8 cellular contexts compared by ENCODE assay signal in the genomic region with DNA sequence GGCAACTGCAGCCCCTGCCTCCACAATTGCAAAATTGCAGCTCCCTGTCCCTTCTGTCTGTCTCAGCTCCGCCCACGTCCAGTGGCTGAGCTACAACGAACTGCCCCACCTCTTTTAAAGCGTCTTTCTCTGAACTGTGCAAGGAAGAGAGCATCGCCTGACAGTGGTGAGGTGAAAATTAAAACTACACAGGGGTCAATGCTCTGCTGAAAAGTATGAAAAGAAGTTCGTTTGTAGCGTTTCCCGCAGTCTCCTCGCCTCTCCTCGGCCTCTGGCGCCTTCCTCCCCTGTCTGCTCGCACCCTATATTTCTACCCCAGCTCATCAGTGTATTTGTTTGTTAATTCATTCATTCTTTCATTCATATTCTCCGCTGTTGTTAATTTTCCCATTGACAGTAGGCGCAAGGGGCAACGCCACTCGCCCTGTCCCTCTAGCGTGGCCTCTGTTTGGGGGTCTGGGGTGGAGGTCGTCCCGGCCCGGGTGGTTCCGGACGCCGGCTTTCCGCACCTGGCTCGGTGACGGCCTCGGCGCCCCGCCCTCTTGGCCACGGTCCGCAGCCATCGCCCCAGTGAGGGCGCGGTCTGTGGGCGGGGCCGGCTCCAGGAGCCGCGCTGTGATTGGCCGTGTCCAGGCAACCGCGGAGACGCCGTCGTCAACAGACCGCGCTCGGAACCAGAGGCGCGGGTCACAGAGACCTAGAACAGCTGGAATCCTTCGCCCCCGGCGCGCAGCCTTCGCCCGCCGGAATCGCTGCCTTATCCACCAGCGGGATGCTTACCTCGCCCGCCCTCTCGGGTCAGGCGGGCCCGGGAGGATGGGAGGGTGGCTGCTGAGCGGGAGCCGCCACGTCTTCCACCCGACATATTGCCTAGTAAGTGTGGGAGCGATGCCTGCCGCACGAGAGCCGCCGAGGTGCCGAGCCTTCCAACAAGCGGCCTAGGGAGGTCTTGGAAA. TPM values are rescaled to one million over a fixed set of nuclear protein-coding genes. Genes with fewer than 3 reads are reported as not detected.
A peak's percentile ranks its signal among the peaks of the same experiment; 100 is the strongest.
DNase-seq lines count a peak whose midpoint lies in the region; ATAC-seq and TF ChIP-seq lines count a peak whose summit lies in the region.

Gene VWA3B, plus strand, starts transcription at position 677 of the 956 bp plus-strand sequence. CDS start 5,926 bp downstream, outside the sequence.

- peak within 1 kb of the TSS in 1 of 2 donors; percentile 15 for H3K27ac ChIP-seq in tibial artery

- H3K27ac Mint-ChIP-seq in activated CD8-positive, alpha-beta T cell treated with anti-CD3 and anti-CD28 coated beads for 36 hours = peak within 1 kb of the TSS; percentile 29
- H3K27ac Mint-ChIP-seq in naive B cell = peak within 1 kb of the TSS; percentile 81 to 97 (median 89)

- peak within 1 kb of the TSS; percentile 48 to 51 for H3K4me3 ChIP-seq in tibial artery

- H3K9me3 Mint-ChIP-seq in activated CD8-positive, alpha-beta T cell treated with anti-CD3 and anti-CD28 coated beads for 36 hours = no peaks in the 10 kb centered on the region
- no peaks in the 10 kb centered on the region for H3K9me3 Mint-ChIP-seq in naive B cell

- H3K36me3 ChIP-seq in tibial artery = no peaks in the 10 kb centered on the region

- intact Hi-C loops in activated CD8-positive, alpha-beta T cell treated with anti-CD3 and anti-CD28 coated beads for 36 hours (cut with micrococcal nuclease) = no loop called here
- intact Hi-C loops in tibial artery (cut with DNase I; ENCODE audit: low total_unique reads) = loop anchor here (10.0 kb wide), 1 partner anchor 58 kb away; no protein-coding TSS in a partner anchor

- H3K4me3 Mint-ChIP-seq in activated CD8-positive, alpha-beta T cell treated with anti-CD3 and anti-CD28 coated beads for 36 hours = peak within 1 kb of the TSS; percentile 63
- H3K4me3 Mint-ChIP-seq in naive B cell = peak within 1 kb of the TSS; percentile 69 to 91 (median 84)

- H3K27me3 ChIP-seq in tibial artery = peaks cover 0 to 15% of the 10 kb centered on the region in 2 donors

- H3K27me3 Mint-ChIP-seq in activated CD8-positive, alpha-beta T cell treated with anti-CD3 and anti-CD28 coated beads for 36 hours = peaks cover 41% of the 10 kb centered on the region
- peaks cover 0 to 12% (median 5%) of the 10 kb centered on the region in 3 donors for H3K27me3 Mint-ChIP-seq in naive B cell

- TF ChIP-seq CTCF in activated CD8-positive, alpha-beta T cell treated with anti-CD3 and anti-CD28 coated beads for 36 hours (IDR thresholded peaks at IDR 0.05) = no peak
- TF ChIP-seq CTCF in tibial artery (IDR thresholded peaks at IDR 0.05) = no peak

- CTCF ChIA-PET in activated CD8-positive, alpha-beta T cell treated with anti-CD3 and anti-CD28 coated beads for 36 hours (lab: Charles Lee) = interaction anchor here (1.2 kb wide), 1 partner anchor 387 kb away, joined by 3 read pairs; no protein-coding TSS in a partner anchor

- peak; percentile 90 for ATAC-seq in HG02610 (IDR thresholded peaks at IDR 0.05; ENCODE audit: unreplicated experiment)
- peak; percentile 79 for ATAC-seq in activated CD8-positive, alpha-beta T cell treated with anti-CD3 and anti-CD28 coated beads for 36 hours
- ATAC-seq in naive B cell (ENCODE audit: low read depth in 2 of 2) = peak; percentile 87 to 90

- H3K36me3 Mint-ChIP-seq in activated CD8-positive, alpha-beta T cell treated with anti-CD3 and anti-CD28 coated beads for 36 hours (ENCODE audit: low read depth) = no peaks in the 10 kb centered on the region
- no peaks in the 10 kb centered on the region for H3K36me3 Mint-ChIP-seq in naive B cell

- H3K4me1 Mint-ChIP-seq in activated CD8-positive, alpha-beta T cell treated with anti-CD3 and anti-CD28 coated beads for 36 hours (ENCODE audit: low read depth) = peaks cover 24% of the 10 kb centered on the region
- H3K4me1 Mint-ChIP-seq in naive B cell = peaks cover 44 to 58% (median 50%) of the 10 kb centered on the region in 3 donors

- peaks cover 0 to 16% (median 10%) of the 10 kb centered on the region in 4 donors for H3K4me1 ChIP-seq in tibial artery

- POLR2A ChIA-PET in activated CD8-positive, alpha-beta T cell treated with anti-CD3 and anti-CD28 coated beads for 36 hours (lab: Charles Lee) = interaction anchor here (0.7 to 0.8 kb wide), 2 partner anchors 170 to 302 kb away, joined by 3 read pairs; no protein-coding TSS in a partner anchor

- DNase-seq in NCI-H524 (lab: John Stamatoyannopoulos, UW) (peak; percentile 36 to 60), NCI-H524 treated with DMSO at 0.1 percent for 48 hours (lab: John Stamatoyannopoulos, UW) (no peak), NCI-H1417 treated with DMSO at 0.1 percent for 48 hours (lab: John Stamatoyannopoulos, UW) (peak; percentile 45), fibroblast of gingiva (ENCODE audit: low read depth) (peak; percentile 18), naive B cell (peak; percentile 80), tibial artery (peak in 1 of 2 donors; percentile 66)
- DNase-seq in activated CD8-positive, alpha-beta T cell treated with anti-CD3 and anti-CD28 coated beads for 36 hours = peak; percentile 57

- H3K9me3 ChIP-seq in tibial artery = no peaks in the 10 kb centered on the region

RNA-seq across cellular contexts. Expression of gene VWA3B, which starts in this region (rescaled TPM):
- total RNA-seq in activated CD8-positive, alpha-beta T cell treated with anti-CD3 and anti-CD28 coated beads for 36 hours = not detected
- not detected for polyA plus RNA-seq in naive B cell (ENCODE audit: low read depth in 6 of 6)

Comparison
In these comparisons a context has a peak if more than half of its experiments do, and no peak if none do; other contexts are left out.
1. Peak in DNase-seq and ATAC-seq in activated CD8-positive, alpha-beta T cell treated with anti-CD3 and anti-CD28 coated beads for 36 hours; RNA of the gene not detected or under 1 TPM.
2. Peak in DNase-seq and ATAC-seq in naive B cell; RNA of the gene not detected or under 1 TPM.